ENCODE assay signal across 11 cellular contexts in genomic region chr17:27807567-27808470, GRCh38. TPM values are rescaled to one million over a fixed set of nuclear protein-coding genes. Genes with fewer than 3 reads are reported as not detected.
DNase-seq lines count a peak whose midpoint lies in the region; ATAC-seq and TF ChIP-seq lines count a peak whose summit lies in the region.
"Had no signal": no experiment of that assay in that cellular context is flagged by ENCODE, and none has a peak within 500 bp of the region (broad histone marks: within the 10 kb centered on the region; RNA-seq: fewer than 3 reads in every experiment).

No MANE protein-coding gene starts in this region.

- H4K91ac ChIP-seq in trophoblast cell (ENCODE audit: low read depth, low read length), result peak overlapping the region; percentile 29

- no peak overlapping the region for H2BK120ac ChIP-seq in trophoblast cell (ENCODE audit: insufficient read depth, low read length, poor library complexity)

- H3K9me3 Mint-ChIP-seq in activated naive CD8-positive, alpha-beta T cell treated with anti-CD3 and anti-CD28 coated beads, Interleukin-2, amount 10 ng/mL, durations not matched to agents 7 days and 5 days, result peaks cover 1% of the 10 kb centered on the region

- no peak overlapping the region for H2AK5ac ChIP-seq in trophoblast cell (ENCODE audit: low read length)

- TF ChIP-seq POLR2A in gastrocnemius medialis (IDR thresholded peaks at IDR 0.05), result no peak

- WGBS in trophoblast cell (ENCODE audit: extremely low coverage, insufficient coverage, insufficient read length), result no CpG with 5 or more reads among the region's 17 CpGs

- no peak overlapping the region for H2BK5ac ChIP-seq in trophoblast cell (ENCODE audit: low read depth, low read length, poor library complexity)

- no peak overlapping the region for H3K18ac ChIP-seq in trophoblast cell (ENCODE audit: low read length)

- H3K23ac ChIP-seq in trophoblast cell (ENCODE audit: low read length), result no peak overlapping the region

- no peak overlapping the region for H4K12ac ChIP-seq in trophoblast cell (ENCODE audit: low read depth, low read length)

- H3K9ac ChIP-seq in trophoblast cell (ENCODE audit: low read length), result no peak overlapping the region

- no peaks in the 10 kb centered on the region for H3K9me3 ChIP-seq in trophoblast cell (ENCODE audit: insufficient read depth, low read depth, low read length)
- no peaks in the 10 kb centered on the region for H3K9me3 ChIP-seq in gastrocnemius medialis

- intact Hi-C loops in gastrocnemius medialis (cut with DNase I; ENCODE audit: low total_unique reads), result loop anchor here (5.0 kb wide), 1 partner anchor 444 kb away; no protein-coding TSS in a partner anchor

- H3K14ac ChIP-seq in trophoblast cell (ENCODE audit: low read length), result no peak overlapping the region

- H3K36me3 ChIP-seq in trophoblast cell (ENCODE audit: control insufficient read depth in 1 of 2, insufficient read depth in 2 of 2, low read length in 2 of 2), result no peaks in the 10 kb centered on the region
- no peaks in the 10 kb centered on the region for H3K36me3 ChIP-seq in gastrocnemius medialis

- peaks cover 19% of the 10 kb centered on the region for H3K36me3 Mint-ChIP-seq in activated naive CD8-positive, alpha-beta T cell treated with anti-CD3 and anti-CD28 coated beads, Interleukin-2, amount 10 ng/mL, durations not matched to agents 7 days and 5 days

- H3K27me3 Mint-ChIP-seq in activated naive CD8-positive, alpha-beta T cell treated with anti-CD3 and anti-CD28 coated beads, Interleukin-2, amount 10 ng/mL, durations not matched to agents 7 days and 5 days, result no peaks in the 10 kb centered on the region

- peak; percentile 45 for ATAC-seq in HG02970 (IDR thresholded peaks at IDR 0.05; ENCODE audit: low FRiP score, unreplicated experiment)
- ATAC-seq in activated naive CD8-positive, alpha-beta T cell treated with anti-CD3 and anti-CD28 coated beads, Interleukin-2, amount 10 ng/mL, durations not matched to agents 7 days and 5 days (ENCODE audit: low read depth), result peak; percentile 97
- ATAC-seq in gastrocnemius medialis, result no peak

- H3K4me1 Mint-ChIP-seq in activated naive CD8-positive, alpha-beta T cell treated with anti-CD3 and anti-CD28 coated beads, Interleukin-2, amount 10 ng/mL, durations not matched to agents 7 days and 5 days, result peaks cover 43% of the 10 kb centered on the region

- H3K27ac Mint-ChIP-seq in activated naive CD8-positive, alpha-beta T cell treated with anti-CD3 and anti-CD28 coated beads, Interleukin-2, amount 10 ng/mL, durations not matched to agents 7 days and 5 days, result peak overlapping the region; percentile 99
- H3K27ac Mint-ChIP-seq: nephron had no signal

- no peak overlapping the region for H3K4ac ChIP-seq in trophoblast cell (ENCODE audit: low read depth, low read length)

- peak overlapping the region; percentile 74 for H3K4me3 Mint-ChIP-seq in activated naive CD8-positive, alpha-beta T cell treated with anti-CD3 and anti-CD28 coated beads, Interleukin-2, amount 10 ng/mL, durations not matched to agents 7 days and 5 days
- H3K4me3 Mint-ChIP-seq: nephron had no signal

- peaks cover 5% of the 10 kb centered on the region in 2 experiments for H3K4me1 ChIP-seq in trophoblast cell (ENCODE audit: control insufficient read depth in 1 of 2, insufficient read depth in 2 of 2, low read length in 2 of 2)
- H3K4me1 ChIP-seq in gastrocnemius medialis, result peaks cover 2 to 5% of the 10 kb centered on the region in 2 donors

- no peaks in the 10 kb centered on the region for H3K79me2 ChIP-seq in trophoblast cell (ENCODE audit: control insufficient read depth, insufficient read depth, low read length, poor library complexity)

- peak; percentile 9 for DNase-seq in NCI-H1092 (lab: John Stamatoyannopoulos, UW)
- DNase-seq in NCI-H1092 treated with DMSO at 0.1 percent for 48 hours (lab: John Stamatoyannopoulos, UW), result no peak
- peak; percentile 31 for DNase-seq in RPMI7951 (ENCODE audit: low read depth)
- DNase-seq in activated naive CD8-positive, alpha-beta T cell treated with anti-CD3 and anti-CD28 coated beads, Interleukin-2, amount 10 ng/mL, durations not matched to agents 7 days and 5 days, result peak; percentile 65
- peak; percentile 29 to 67 for DNase-seq in trophoblast cell
- no peak for DNase-seq in gastrocnemius medialis
- DNase-seq in H4 (ENCODE audit: low spot score), result no peak

- H3K4me3 ChIP-seq in trophoblast cell (ENCODE audit: low read depth, low read length) (no peak overlapping the region), gastrocnemius medialis (no peak overlapping the region)

- H3K27me3 ChIP-seq in trophoblast cell (ENCODE audit: insufficient read depth, low read length), result no peaks in the 10 kb centered on the region
- H3K27me3 ChIP-seq in gastrocnemius medialis, result no peaks in the 10 kb centered on the region

- peaks cover 14% of the 10 kb centered on the region for H3K79me1 ChIP-seq in trophoblast cell (ENCODE audit: low read length)

- H3K4me2 ChIP-seq in trophoblast cell (ENCODE audit: low read length), result no peak overlapping the region

- POLR2A ChIA-PET in activated naive CD8-positive, alpha-beta T cell treated with anti-CD3 and anti-CD28 coated beads, Interleukin-2, amount 10 ng/mL, durations not matched to agents 7 days and 5 days (lab: Charles Lee), result interaction anchor here (0.9 to 2.2 kb wide), 11 partner anchors 36 to 764 kb away, joined by 3 to 23 read pairs (median 5); partner anchors contain the start of genes PIGS and POLDIP2

- no peak overlapping the region for H2AFZ ChIP-seq in trophoblast cell (ENCODE audit: insufficient read depth, low read length, poor library complexity)

- H2BK12ac ChIP-seq in trophoblast cell (ENCODE audit: low read length), result no peak overlapping the region

- H4K8ac ChIP-seq in trophoblast cell (ENCODE audit: low read depth, low read length), result no peak overlapping the region

- in situ Hi-C loops in gastrocnemius medialis (cut with MboI; ENCODE audit: low sequenced_read_pairs in 4 of 4), result loop anchor here in 3 of 4 donors (10.0 kb wide), 1 partner anchor 87 kb away; the partner anchor contains the start of gene LYRM9 (in 3 of the 3)

- H3K27ac ChIP-seq in trophoblast cell (ENCODE audit: low read depth, low read length) (no peak overlapping the region), gastrocnemius medialis (no peak overlapping the region)
- H3K27ac ChIP-seq: 22Rv1, VCaP had no signal

- no peak for TF ChIP-seq CTCF in gastrocnemius medialis (IDR thresholded peaks at IDR 0.05 in 4 of 5, conservative IDR thresholded peaks at IDR 0.05 in 1 of 5)

RNA-seq across cellular contexts. Expression of gene NOS2, which starts 7.5 kb away (rescaled TPM):
- 18.7 and 18.9 TPM in 2 replicates for total RNA-seq in RPMI7951 (2014; rRNA removed; shearing (Covaris generic))
- under 1 TPM; 0.09 to 0.30 TPM for total RNA-seq in activated naive CD8-positive, alpha-beta T cell treated with anti-CD3 and anti-CD28 coated beads, Interleukin-2, amount 10 ng/mL, durations not matched to agents 7 days and 5 days
- polyA plus RNA-seq in trophoblast cell (2013), result 64.6 and 66.1 TPM in 2 replicates
- total RNA-seq in gastrocnemius medialis, result under 1 TPM in 3 of 4 donors, not detected in 1; 0.07 to 0.68 (median 0.31) TPM
- total RNA-seq in H4 (2014; rRNA removed; shearing (Covaris generic)), result 0.02 TPM in 1 of 2 replicates, not detected in the other

Comparison
In these comparisons a context has a peak if more than half of its experiments do, and no peak if none do; other contexts are left out.
1. DNase-seq: peak in NCI-H1092 (single experiment), RPMI7951 (single experiment), activated naive CD8-positive, alpha-beta T cell treated with anti-CD3 and anti-CD28 coated beads, Interleukin-2, amount 10 ng/mL, durations not matched to agents 7 days and 5 days (single experiment) and trophoblast cell (2 of 2); none in NCI-H1092 treated with DMSO at 0.1 percent for 48 hours (single experiment), gastrocnemius medialis (0 of 2) and H4 (single experiment).
2. ATAC-seq: peak in HG02970 (single experiment) and activated naive CD8-positive, alpha-beta T cell treated with anti-CD3 and anti-CD28 coated beads, Interleukin-2, amount 10 ng/mL, durations not matched to agents 7 days and 5 days (single experiment); none in gastrocnemius medialis (0 of 2).
3. RNA of gene NOS2, which starts 7.5 kb away (total RNA-seq): 18.7 to 18.9 TPM in RPMI7951; 0.07 to 0.68 TPM in gastrocnemius medialis, 0.09 to 0.30 TPM in activated naive CD8-positive, alpha-beta T cell treated with anti-CD3 and anti-CD28 coated beads, Interleukin-2, amount 10 ng/mL, durations not matched to agents 7 days and 5 days and 0.02 TPM in H4; every median in the first group is over 10 times any median in the second.